In genomic region chr14:90803249-90803648, GRCh38 we compare ENCODE assay signal across 20 cellular contexts. TPM values are rescaled to one million over a fixed set of nuclear protein-coding genes. Genes with fewer than 3 reads are reported as not detected.
DNase-seq lines count a peak whose midpoint lies in the region; ATAC-seq and TF ChIP-seq lines count a peak whose summit lies in the region.
"Had no signal": no experiment of that assay in that cellular context is flagged by ENCODE, and none has a peak within 500 bp of the region (broad histone marks: within the 10 kb centered on the region; RNA-seq: fewer than 3 reads in every experiment).

No MANE protein-coding gene starts in this region.

- TF ChIP-seq CTCF in HEK293 (tag by site-specific recombination; IDR thresholded peaks at IDR 0.05) (no peak), WTC11 (IDR thresholded peaks at IDR 0.05) (no peak), lower lobe of right lung (IDR thresholded peaks at IDR 0.05) (no peak)

- H3K36me3 ChIP-seq in HEK293 (ENCODE audit: control insufficient read depth in 2 of 2, insufficient read depth in 1 of 2, low read length in 2 of 2) (no peaks in the 10 kb centered on the region), lower lobe of right lung (no peaks in the 10 kb centered on the region), skeletal muscle tissue (ENCODE audit: control insufficient read depth in 3 of 3, insufficient read depth in 3 of 3, low read length in 3 of 3) (no peaks in the 10 kb centered on the region)
- H3K36me3 ChIP-seq: thyroid gland had no signal

- H3K4me1 Mint-ChIP-seq in WTC11, result peaks cover 14% of the 10 kb centered on the region
- H3K4me1 Mint-ChIP-seq: stimulated activated naive B cell treated with anti-CD40 and anti-IgM and Interleukin-4, amounts not matched to agents 10 μg/mL and 1 μg/mL and 100 μg/mL, for 72 hours had no signal

- H3K4me1 ChIP-seq in HEK293 (ENCODE audit: control insufficient read depth, insufficient read depth, low read length), result no peaks in the 10 kb centered on the region; the same call in 1 of the 2 replicates
- peaks cover 29% of the 10 kb centered on the region for H3K4me1 ChIP-seq in lower lobe of right lung
- H3K4me1 ChIP-seq in skeletal muscle tissue (ENCODE audit: control insufficient read depth in 3 of 3, insufficient read depth in 3 of 3, low read length in 3 of 3), result peaks cover 18 to 31% (median 30%) of the 10 kb centered on the region in 3 donors

- H3K27ac ChIP-seq in HEK293 (ENCODE audit: extremely low read depth, low read depth, low read length), result no peak overlapping the region
- H3K27ac ChIP-seq in lower lobe of right lung, result peak overlapping the region; percentile 68
- peak overlapping the region; percentile 56 for H3K27ac ChIP-seq in skeletal muscle tissue (ENCODE audit: low read depth, low read length)

- H3K36me3 Mint-ChIP-seq in WTC11, result no peaks in the 10 kb centered on the region
- H3K36me3 Mint-ChIP-seq: stimulated activated naive B cell treated with anti-CD40 and anti-IgM and Interleukin-4, amounts not matched to agents 10 μg/mL and 1 μg/mL and 100 μg/mL, for 72 hours had no signal

- H3K27me3 ChIP-seq in lower lobe of right lung (ENCODE audit: low read depth) (no peaks in the 10 kb centered on the region), skeletal muscle tissue (ENCODE audit: control insufficient read depth in 3 of 3, insufficient read depth in 3 of 3, low read length in 3 of 3) (no peaks in the 10 kb centered on the region)
- H3K27me3 ChIP-seq: esophagus muscularis mucosa, thyroid gland had no signal

- H3K27ac Mint-ChIP-seq in WTC11, result peak overlapping the region; percentile 75; the same call in 1 of the 2 replicates
- H3K27ac Mint-ChIP-seq: activated CD4-positive, alpha-beta T cell treated with anti-CD3 and anti-CD28 coated beads, Interleukin-2, amount 10 ng/mL, durations not matched to agents 24 days and 14 days; activated T-cell treated with anti-CD3 and anti-CD28 coated beads, Interleukin-2, amount 50 U/mL, for 72 hours; stimulated activated naive B cell treated with anti-CD40 and anti-IgM and Interleukin-4, amounts not matched to agents 10 μg/mL and 1 μg/mL and 100 μg/mL, for 72 hours had no signal

- intact Hi-C loops in lower lobe of right lung (cut with DNase I), result no loop called here

- DNase-seq in WTC11 (ENCODE audit: low spot score), result no peak
- no peak for DNase-seq in lower lobe of right lung
- DNase-seq in HPDE6-E6E7 (ENCODE audit: extremely low spot score), result no peak
- DNase-seq in GM03348 (ENCODE audit: low spot score), result no peak
- DNase-seq: activated CD4-positive, alpha-beta T cell treated with anti-CD3 and anti-CD28 coated beads, Interleukin-2, amount 10 ng/mL, durations not matched to agents 24 days and 14 days; activated naive CD4-positive, alpha-beta T cell treated with anti-CD3 and anti-CD28 coated beads, Interleukin-2, amount 50 U/mL, for 16 hours; activated T-cell treated with anti-CD3 and anti-CD28 coated beads, Interleukin-2, amount 50 U/mL, for 72 hours; effector CD8-positive, alpha-beta T cell; naive thymus-derived CD4-positive, alpha-beta T cell; NCI-H1092; NCI-H1930; NCI-H345; stimulated activated CD4-positive, alpha-beta T cell treated with anti-CD3 and anti-CD28 coated beads, Interleukin-2, amount 100 ng/mL, for 24 hours; stimulated activated naive B cell treated with anti-CD40 and anti-IgM and Interleukin-4, amounts not matched to agents 10 μg/mL and 1 μg/mL and 100 μg/mL, for 72 hours had no signal

- H3K4me3 ChIP-seq in HEK293 (ENCODE audit: low read depth, low read length), result no peak overlapping the region
- H3K4me3 ChIP-seq in lower lobe of right lung, result no peak overlapping the region
- H3K4me3 ChIP-seq in skeletal muscle tissue (ENCODE audit: low read length in 3 of 3), result no peak overlapping the region
- H3K4me3 ChIP-seq: esophagus muscularis mucosa, thyroid gland had no signal

- no peak overlapping the region for H3K4me3 Mint-ChIP-seq in WTC11
- H3K4me3 Mint-ChIP-seq: activated CD4-positive, alpha-beta T cell treated with anti-CD3 and anti-CD28 coated beads, Interleukin-2, amount 10 ng/mL, durations not matched to agents 24 days and 14 days; activated T-cell treated with anti-CD3 and anti-CD28 coated beads, Interleukin-2, amount 50 U/mL, for 72 hours; stimulated activated naive B cell treated with anti-CD40 and anti-IgM and Interleukin-4, amounts not matched to agents 10 μg/mL and 1 μg/mL and 100 μg/mL, for 72 hours had no signal

- no peak for ATAC-seq in WTC11
- ATAC-seq in lower lobe of right lung, result no peak
- ATAC-seq in HG02870 (IDR thresholded peaks at IDR 0.05; ENCODE audit: unreplicated experiment), result no peak
- ATAC-seq in HG02571 (IDR thresholded peaks at IDR 0.05; ENCODE audit: unreplicated experiment), result no peak
- ATAC-seq: activated T-cell treated with anti-CD3 and anti-CD28 coated beads, Interleukin-2, amount 50 U/mL, for 72 hours; stimulated activated naive B cell treated with anti-CD40 and anti-IgM and Interleukin-4, amounts not matched to agents 10 μg/mL and 1 μg/mL and 100 μg/mL, for 72 hours had no signal

- POLR2A ChIA-PET in HEK293 (lab: Yijun Ruan, JAX), result no interaction called here
- POLR2A ChIA-PET in WTC11 (lab: Charles Lee), result no interaction called here

- H3K9me3 ChIP-seq in HEK293 (ENCODE audit: control insufficient read depth, insufficient read depth, low read depth, low read length) (no peaks in the 10 kb centered on the region), lower lobe of right lung (no peaks in the 10 kb centered on the region), skeletal muscle tissue (ENCODE audit: control insufficient read depth in 3 of 3, low read length in 3 of 3) (no peaks in the 10 kb centered on the region)
- H3K9me3 ChIP-seq: esophagus muscularis mucosa, thyroid gland had no signal

- H3K9ac ChIP-seq in skeletal muscle tissue (ENCODE audit: low read depth in 1 of 3, low read length in 3 of 3), result no peak overlapping the region

- CTCF ChIA-PET in HEK293 (lab: Yijun Ruan, JAX), result interaction anchor here (0.7 kb wide), 1 partner anchor 65 kb away, joined by 3 read pairs; no protein-coding TSS in a partner anchor
- CTCF ChIA-PET in WTC11 (lab: Charles Lee), result interaction anchor here (1.1 to 2.0 kb wide), 5 partner anchors 8 to 46 kb away, joined by 3 to 19 read pairs (median 6); partner anchors contain the start of gene TTC7B

- no peaks in the 10 kb centered on the region for H3K9me3 Mint-ChIP-seq in WTC11
- H3K9me3 Mint-ChIP-seq: stimulated activated naive B cell treated with anti-CD40 and anti-IgM and Interleukin-4, amounts not matched to agents 10 μg/mL and 1 μg/mL and 100 μg/mL, for 72 hours had no signal

- H3K27me3 Mint-ChIP-seq in WTC11 (ENCODE audit: low read depth), result no peaks in the 10 kb centered on the region
- H3K27me3 Mint-ChIP-seq: activated CD4-positive, alpha-beta T cell treated with anti-CD3 and anti-CD28 coated beads, Interleukin-2, amount 10 ng/mL, durations not matched to agents 24 days and 14 days; naive thymus-derived CD4-positive, alpha-beta T cell had no signal

TF ChIP-seq in HEK293, 187 proteins besides CTCF, POLR2A, EP300 and RAD21 (continues in another document):
- TF ChIP-seq ZNF707 (tag by site-specific recombination; IDR thresholded peaks at IDR 0.05) (no peak), ZNF449 (tag by site-specific recombination; IDR thresholded peaks at IDR 0.05) (peak; percentile 70; the same call in 1 of the 2 replicates), ZFP37 (tag by site-specific recombination; IDR thresholded peaks at IDR 0.05) (no peak), ZNF791 (tag by site-specific recombination; IDR thresholded peaks at IDR 0.05) (no peak)

TF ChIP-seq in WTC11, 78 proteins besides CTCF, POLR2A, EP300 and RAD21 (continues in another document):
- TF ChIP-seq ZNF396 (CRISPR knock-in tag; IDR thresholded peaks at IDR 0.05; ENCODE audit: borderline replicate concordance) (no peak), ZNF416 (CRISPR knock-in tag; IDR thresholded peaks at IDR 0.05) (no peak), MYBL2 (CRISPR knock-in tag; IDR thresholded peaks at IDR 0.05) (no peak), ATF2 (CRISPR knock-in tag; IDR thresholded peaks at IDR 0.05; ENCODE audit: borderline replicate concordance, low read depth) (no peak), PRDM15 (CRISPR knock-in tag; IDR thresholded peaks at IDR 0.05) (no peak), SMAD4 (CRISPR knock-in tag; IDR thresholded peaks at IDR 0.05) (no peak)

RNA-seq across cellular contexts. Expression of gene TTC7B, which starts 13.0 kb away (rescaled TPM):
- total RNA-seq in WTC11 (2021), result 27.6 to 37.0 TPM (median 31.7 TPM) in 3 replicates
- 54.1 TPM for total RNA-seq in lower lobe of right lung
- 5.7 TPM for total RNA-seq in skeletal muscle tissue
